In the genomic region with DNA sequence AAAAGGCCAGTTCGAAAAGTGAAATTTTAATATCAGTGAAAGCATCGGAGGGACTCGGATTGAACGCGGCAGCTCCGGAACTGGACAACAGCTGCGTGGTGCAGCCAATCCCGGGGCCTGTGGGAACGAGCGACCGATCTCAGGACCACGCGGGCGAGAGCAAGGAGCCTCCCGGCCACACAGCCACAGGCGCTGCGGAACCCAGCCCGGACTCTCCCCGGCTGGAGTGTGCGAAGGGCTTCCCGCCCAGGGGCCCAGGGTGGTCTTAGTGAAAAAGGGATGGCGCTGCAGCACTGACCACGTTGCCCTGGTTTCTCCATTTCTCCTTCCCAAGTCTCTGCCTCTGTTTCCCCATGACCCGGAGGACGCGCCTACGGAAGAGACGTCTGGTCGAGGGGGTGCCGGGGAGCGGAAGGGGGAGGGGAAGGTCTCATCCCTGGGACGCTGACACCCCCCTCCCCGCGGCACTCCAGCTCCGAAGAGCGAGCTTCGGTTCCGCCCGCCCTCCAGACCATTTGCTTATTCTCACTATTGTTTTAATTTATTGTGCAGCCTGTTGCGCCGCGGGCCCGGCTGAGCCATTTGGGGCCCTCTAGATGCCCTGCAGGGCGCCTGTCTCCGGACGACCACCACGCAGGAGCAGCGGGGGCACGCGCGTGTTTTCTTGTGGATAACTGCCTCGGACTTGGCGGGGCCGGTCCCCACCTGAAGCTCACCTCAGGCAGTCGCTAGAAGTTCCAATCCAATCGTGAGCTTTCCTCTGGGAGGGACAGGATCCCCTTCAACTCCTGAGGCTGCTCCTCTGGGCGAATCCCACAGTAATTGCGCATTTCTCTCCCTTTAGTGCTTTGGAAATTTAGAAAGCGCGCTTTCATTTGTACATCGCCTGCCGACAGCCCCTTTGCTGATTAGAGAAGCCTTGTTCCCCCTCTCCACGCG, we compare ENCODE assay signal across 8 cellular contexts.
DNase-seq lines count a peak whose midpoint lies in the region; ATAC-seq and TF ChIP-seq lines count a peak whose summit lies in the region.

No MANE protein-coding gene starts in this region.

- no peak for TF ChIP-seq CTCF in AG04449 (IDR thresholded peaks at IDR 0.05; ENCODE audit: insufficient read depth, low read length, missing control alignments)
- no peak for TF ChIP-seq CTCF in MM.1S (IDR thresholded peaks at IDR 0.05; ENCODE audit: low read length)
- no peak for TF ChIP-seq CTCF in nephron (IDR thresholded peaks at IDR 0.05; ENCODE audit: unreplicated experiment in 3 of 3)

- H3K4me1 ChIP-seq in MM.1S (ENCODE audit: low read length) (no peaks in the 10 kb centered on the region), SJCRH30 (no peaks in the 10 kb centered on the region)

- H2AFZ ChIP-seq in MM.1S (ENCODE audit: low read length) = no peak overlapping the region

- H3K36me3 Mint-ChIP-seq in effector memory CD8-positive, alpha-beta T cell (ENCODE audit: insufficient read depth) = no peaks in the 10 kb centered on the region
- H3K36me3 Mint-ChIP-seq in nephron (ENCODE audit: low read depth) = no peaks in the 10 kb centered on the region

- CTCF ChIA-PET in AG04449 (lab: Yijun Ruan, JAX) = interaction anchor here (2.5 to 2.9 kb wide), 2 partner anchors 10 to 11 kb away, joined by 12 to 13 read pairs; no protein-coding TSS in a partner anchor

- H3K4me3 ChIP-seq in AG04449 (ENCODE audit: low read depth, low read length) (peak overlapping the region; percentile 12; the same call in 1 of the 2 replicates), MM.1S (ENCODE audit: low read length) (0 out of 2 replicates have a peak overlapping the region, but pooled peaks have one; percentile 64), SJCRH30 (no peak overlapping the region)

- peaks cover 33 to 34% of the 10 kb centered on the region in 2 donors for H3K4me1 Mint-ChIP-seq in effector memory CD8-positive, alpha-beta T cell (ENCODE audit: low read depth in 2 of 2)
- H3K4me1 Mint-ChIP-seq in nephron = peaks cover 32% of the 10 kb centered on the region

- POLR2A ChIA-PET in AG04449 (lab: Yijun Ruan, JAX) = no interaction called here

- H3K79me2 ChIP-seq in MM.1S (ENCODE audit: low read length) = no peaks in the 10 kb centered on the region

- H3K9me3 Mint-ChIP-seq in effector memory CD8-positive, alpha-beta T cell = no peaks in the 10 kb centered on the region
- H3K9me3 Mint-ChIP-seq in nephron = no peaks in the 10 kb centered on the region

- no peak overlapping the region for H3K27ac ChIP-seq in MM.1S (ENCODE audit: low read length)
- H3K27ac ChIP-seq in SJCRH30 = no peak overlapping the region

- H3K27ac Mint-ChIP-seq in effector memory CD8-positive, alpha-beta T cell = no peak overlapping the region
- peak overlapping the region in 1 of 3 experiments; percentile 13 for H3K27ac Mint-ChIP-seq in nephron

- no peak overlapping the region for H3K9ac ChIP-seq in MM.1S (ENCODE audit: low read length)

- no peaks in the 10 kb centered on the region for H3F3A ChIP-seq in MM.1S (ENCODE audit: insufficient read depth, low read length)

- H3K27me3 ChIP-seq in MM.1S (replicated peaks; ENCODE audit: insufficient read depth, low read length) = peaks cover 4% of the 10 kb centered on the region; the same call in 1 of the 2 replicates
- no peaks in the 10 kb centered on the region; the same call in none of the 2 replicates for H3K27me3 ChIP-seq in SJCRH30

- peaks cover 63 to 75% of the 10 kb centered on the region in 2 donors for H3K27me3 Mint-ChIP-seq in effector memory CD8-positive, alpha-beta T cell
- peaks cover 96% of the 10 kb centered on the region for H3K27me3 Mint-ChIP-seq in nephron (ENCODE audit: low read depth)

- no peak for ATAC-seq in effector memory CD8-positive, alpha-beta T cell (replicated peaks)
- ATAC-seq in GM21390 (IDR thresholded peaks at IDR 0.05; ENCODE audit: unreplicated experiment) (no peak), HG02938 (IDR thresholded peaks at IDR 0.05; ENCODE audit: unreplicated experiment) (no peak)

- H3K4me2 ChIP-seq in MM.1S (ENCODE audit: low read depth, low read length) = peak overlapping the region; percentile 51; the same call in 1 of the 2 replicates

- no peaks in the 10 kb centered on the region for H4K20me1 ChIP-seq in MM.1S (ENCODE audit: insufficient read depth, low read length)

- H3K36me3 ChIP-seq in MM.1S (replicated peaks; ENCODE audit: insufficient read depth, low read length) (no peaks in the 10 kb centered on the region), SJCRH30 (no peaks in the 10 kb centered on the region)

- DNase-seq in AG04449 (ENCODE audit: low read depth, low spot score) (no peak), MM.1S (no peak), SJCRH30 (no peak)
- no peak for DNase-seq in effector memory CD8-positive, alpha-beta T cell
- no peak for DNase-seq in stimulated activated CD4-positive, alpha-beta T cell treated with anti-CD3 and anti-CD28 coated beads, Interleukin-4, amount 100 ng/mL, for 4 hours

- H3K4me3 Mint-ChIP-seq in effector memory CD8-positive, alpha-beta T cell = peak overlapping the region; percentile 81 to 83
- H3K4me3 Mint-ChIP-seq in nephron = peak overlapping the region; percentile 69 to 84 (median 73)

- no peaks in the 10 kb centered on the region for H3K9me3 ChIP-seq in MM.1S (replicated peaks; ENCODE audit: insufficient read depth, low read length)
- H3K9me3 ChIP-seq in SJCRH30 (replicated peaks) = no peaks in the 10 kb centered on the region

- H3K9me2 ChIP-seq in MM.1S (replicated peaks; ENCODE audit: insufficient read depth, low read length) = no peaks in the 10 kb centered on the region; the same call in 1 of the 2 replicates
